2 cellular contexts compared by ENCODE assay signal in genomic region chr12:48811454-48812090, GRCh38.
TF ChIP-seq lines count a peak whose summit lies in the region.

No MANE protein-coding gene starts in this region.

TF ChIP-seq in H1, 55 proteins besides CTCF, POLR2A, EP300 and RAD21 (continues in another document):
- no peak for TF ChIP-seq SIRT6 (IDR thresholded peaks at IDR 0.05; ENCODE audit: low read length)
- TF ChIP-seq KDM1A (IDR thresholded peaks at IDR 0.05; ENCODE audit: borderline replicate concordance, low read length) = no peak
- no peak for TF ChIP-seq E2F6 (IDR thresholded peaks at IDR 0.05)
- no peak for TF ChIP-seq SP1 (IDR thresholded peaks at IDR 0.05; ENCODE audit: low read depth, low read length)
- TF ChIP-seq ATF2 (IDR thresholded peaks at IDR 0.05; ENCODE audit: low read length) = no peak
- no peak for TF ChIP-seq RFX5 (IDR thresholded peaks at IDR 0.05; ENCODE audit: borderline replicate concordance, low read depth, low read length)
- TF ChIP-seq NANOG (IDR thresholded peaks at IDR 0.05; ENCODE audit: insufficient read depth, low read depth, low read length, poor library complexity, severe bottlenecking) = no peak
- no peak for TF ChIP-seq HDAC2 (IDR thresholded peaks at IDR 0.05; ENCODE audit: borderline replicate concordance in 1 of 2, low read depth in 2 of 2, low read length in 2 of 2)
- no peak for TF ChIP-seq FOSL1 (IDR thresholded peaks at IDR 0.05; ENCODE audit: insufficient read depth, low read depth, low read length)
- no peak for TF ChIP-seq CHD7 (IDR thresholded peaks at IDR 0.05; ENCODE audit: insufficient replicate concordance, low read length)
- TF ChIP-seq BCL11A (IDR thresholded peaks at IDR 0.05; ENCODE audit: low read depth in 2 of 2, low read length in 2 of 2) = no peak
- no peak for TF ChIP-seq TAF1 (IDR thresholded peaks at IDR 0.05; ENCODE audit: low read depth, low read length)
- no peak for TF ChIP-seq EGR1 (IDR thresholded peaks at IDR 0.05; ENCODE audit: borderline replicate concordance, low read depth, low read length)
- no peak for TF ChIP-seq CTBP2 (IDR thresholded peaks at IDR 0.05; ENCODE audit: borderline replicate concordance, insufficient read depth, insufficient read length, low read length)

TF ChIP-seq in GM12891, 5 proteins besides CTCF, POLR2A, EP300 and RAD21:
- TF ChIP-seq POU2F2 (IDR thresholded peaks at IDR 0.05; ENCODE audit: low read depth, low read length) = no peak
- TF ChIP-seq PAX5 (IDR thresholded peaks at IDR 0.05; ENCODE audit: insufficient read depth, low read length, severe bottlenecking) = no peak
